Comparison of ENCODE assay signal across 2 cellular contexts in genomic region chr3:168493412-168494205, GRCh38.
TF ChIP-seq lines count a peak whose summit lies in the region.

No MANE protein-coding gene starts in this region.

TF ChIP-seq in GM23338, 12 proteins besides CTCF, POLR2A, EP300 and RAD21 (continued from another document):
- TF ChIP-seq, protein P1, sequence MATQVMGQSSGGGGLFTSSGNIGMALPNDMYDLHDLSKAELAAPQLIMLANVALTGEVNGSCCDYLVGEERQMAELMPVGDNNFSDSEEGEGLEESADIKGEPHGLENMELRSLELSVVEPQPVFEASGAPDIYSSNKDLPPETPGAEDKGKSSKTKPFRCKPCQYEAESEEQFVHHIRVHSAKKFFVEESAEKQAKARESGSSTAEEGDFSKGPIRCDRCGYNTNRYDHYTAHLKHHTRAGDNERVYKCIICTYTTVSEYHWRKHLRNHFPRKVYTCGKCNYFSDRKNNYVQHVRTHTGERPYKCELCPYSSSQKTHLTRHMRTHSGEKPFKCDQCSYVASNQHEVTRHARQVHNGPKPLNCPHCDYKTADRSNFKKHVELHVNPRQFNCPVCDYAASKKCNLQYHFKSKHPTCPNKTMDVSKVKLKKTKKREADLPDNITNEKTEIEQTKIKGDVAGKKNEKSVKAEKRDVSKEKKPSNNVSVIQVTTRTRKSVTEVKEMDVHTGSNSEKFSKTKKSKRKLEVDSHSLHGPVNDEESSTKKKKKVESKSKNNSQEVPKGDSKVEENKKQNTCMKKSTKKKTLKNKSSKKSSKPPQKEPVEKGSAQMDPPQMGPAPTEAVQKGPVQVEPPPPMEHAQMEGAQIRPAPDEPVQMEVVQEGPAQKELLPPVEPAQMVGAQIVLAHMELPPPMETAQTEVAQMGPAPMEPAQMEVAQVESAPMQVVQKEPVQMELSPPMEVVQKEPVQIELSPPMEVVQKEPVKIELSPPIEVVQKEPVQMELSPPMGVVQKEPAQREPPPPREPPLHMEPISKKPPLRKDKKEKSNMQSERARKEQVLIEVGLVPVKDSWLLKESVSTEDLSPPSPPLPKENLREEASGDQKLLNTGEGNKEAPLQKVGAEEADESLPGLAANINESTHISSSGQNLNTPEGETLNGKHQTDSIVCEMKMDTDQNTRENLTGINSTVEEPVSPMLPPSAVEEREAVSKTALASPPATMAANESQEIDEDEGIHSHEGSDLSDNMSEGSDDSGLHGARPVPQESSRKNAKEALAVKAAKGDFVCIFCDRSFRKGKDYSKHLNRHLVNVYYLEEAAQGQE (IDR thresholded peaks at IDR 0.05; ENCODE audit: unreplicated experiment): no peak
- no peak for TF ChIP-seq JUNB (IDR thresholded peaks at IDR 0.05; ENCODE audit: unreplicated experiment)

TF ChIP-seq in H1, 55 proteins besides CTCF, POLR2A, EP300 and RAD21 (continued from another document):
- TF ChIP-seq CHD7 (IDR thresholded peaks at IDR 0.05; ENCODE audit: insufficient replicate concordance, low read length) (no peak), POU5F1 (IDR thresholded peaks at IDR 0.05; ENCODE audit: low read depth, low read length) (no peak), POLR2AphosphoS5 (IDR thresholded peaks at IDR 0.05; ENCODE audit: low read depth, low read length) (no peak), CHD2 (IDR thresholded peaks at IDR 0.05; ENCODE audit: low read length) (no peak), JUND (IDR thresholded peaks at IDR 0.05; ENCODE audit: low read length) (no peak), HDAC6 (IDR thresholded peaks at IDR 0.05; ENCODE audit: low read depth, low read length) (no peak), TAF7 (optimal IDR thresholded peaks at IDR 0.05; ENCODE audit: borderline replicate concordance, low read depth, low read length) (no peak), SIN3A (conservative IDR thresholded peaks at IDR 0.05 in 1 of 2, IDR thresholded peaks at IDR 0.05 in 1 of 2; ENCODE audit: low read depth in 1 of 2, low read length in 2 of 2) (no peak)
